In genomic region chr4:182555997-182556418, GRCh38 we compare ENCODE assay signal across 9 cellular contexts.
DNase-seq lines count a peak whose midpoint lies in the region; ATAC-seq and TF ChIP-seq lines count a peak whose summit lies in the region.
"Had no signal": no experiment of that assay in that cellular context is flagged by ENCODE, and none has a peak within 500 bp of the region (broad histone marks: within the 10 kb centered on the region; RNA-seq: fewer than 3 reads in every experiment).

No MANE protein-coding gene starts in this region.

- H3K4me3 Mint-ChIP-seq in activated CD4-positive, alpha-beta T cell treated with anti-CD3 and anti-CD28 coated beads for 36 hours = no peak overlapping the region

- TF ChIP-seq CTCF in fibroblast of mammary gland (conservative IDR thresholded peaks at IDR 0.05; ENCODE audit: control insufficient read depth, insufficient read depth, low read depth, low read length) (no peak), retinal pigment epithelial cell (conservative IDR thresholded peaks at IDR 0.05; ENCODE audit: low read depth, low read length) (no peak)

- no peaks in the 10 kb centered on the region for H3K36me3 Mint-ChIP-seq in activated CD4-positive, alpha-beta T cell treated with anti-CD3 and anti-CD28 coated beads for 36 hours (ENCODE audit: low read depth)

- CTCF ChIA-PET in activated CD4-positive, alpha-beta T cell treated with anti-CD3 and anti-CD28 coated beads for 36 hours (lab: Charles Lee) = interaction anchor here (0.9 kb wide), 1 partner anchor 11 kb away, joined by 3 read pairs; no protein-coding TSS in a partner anchor

- intact Hi-C loops in activated CD4-positive, alpha-beta T cell treated with anti-CD3 and anti-CD28 coated beads for 36 hours (cut with DNase I, micrococcal nuclease) = no loop called here

- H3K9me3 Mint-ChIP-seq in activated CD4-positive, alpha-beta T cell treated with anti-CD3 and anti-CD28 coated beads for 36 hours (ENCODE audit: low read depth) = no peaks in the 10 kb centered on the region

- peaks cover 16% of the 10 kb centered on the region for H3K27me3 Mint-ChIP-seq in activated CD4-positive, alpha-beta T cell treated with anti-CD3 and anti-CD28 coated beads for 36 hours

- H3K4me1 Mint-ChIP-seq in activated CD4-positive, alpha-beta T cell treated with anti-CD3 and anti-CD28 coated beads for 36 hours = no peaks in the 10 kb centered on the region

- no peak overlapping the region for H3K4me3 ChIP-seq in fibroblast of mammary gland (ENCODE audit: control insufficient read depth, low read depth, low read length)
- no peak overlapping the region for H3K4me3 ChIP-seq in retinal pigment epithelial cell (ENCODE audit: low read length)

- DNase-seq in DMS153 (lab: John Stamatoyannopoulos, UW) = peak; percentile 46
- no peak for DNase-seq in DMS153 treated with DMSO at 0.1 percent for 48 hours (lab: John Stamatoyannopoulos, UW; ENCODE audit: unreplicated experiment)
- DNase-seq in NCI-H69 (lab: John Stamatoyannopoulos, UW) = peak; percentile 91
- DNase-seq in fibroblast of mammary gland (ENCODE audit: low read depth) = peak; percentile 73
- DNase-seq in retinal pigment epithelial cell (ENCODE audit: low read depth) = peak; percentile 67
- DNase-seq in activated CD4-positive, alpha-beta T cell treated with anti-CD3 and anti-CD28 coated beads for 36 hours = no peak
- no peak for DNase-seq in KBM-7
- DNase-seq: 8988T had no signal

- POLR2A ChIA-PET in activated CD4-positive, alpha-beta T cell treated with anti-CD3 and anti-CD28 coated beads for 36 hours (lab: Charles Lee) = no interaction called here

- no peak overlapping the region for H3K27ac Mint-ChIP-seq in activated CD4-positive, alpha-beta T cell treated with anti-CD3 and anti-CD28 coated beads for 36 hours

- no peak for ATAC-seq in GM19455 (IDR thresholded peaks at IDR 0.05; ENCODE audit: unreplicated experiment)
- ATAC-seq in activated CD4-positive, alpha-beta T cell treated with anti-CD3 and anti-CD28 coated beads for 36 hours = no peak

- in situ Hi-C loops in KBM-7 (cut with MboI; ENCODE audit: low pct_unique_long_range_greater_than_20kb, low sequenced_read_pairs) = no loop called here

Comparison
In these comparisons a context has a peak if more than half of its experiments do, and no peak if none do; other contexts are left out.
1. DNase-seq: peak in DMS153 (single experiment), NCI-H69 (single experiment), fibroblast of mammary gland (single experiment) and retinal pigment epithelial cell (single experiment); none in DMS153 treated with DMSO at 0.1 percent for 48 hours (single experiment), activated CD4-positive, alpha-beta T cell treated with anti-CD3 and anti-CD28 coated beads for 36 hours (single experiment) and KBM-7 (single experiment).